ENCODE assay signal across 23 cellular contexts in genomic region chr19:5355693-5356092, GRCh38. TPM values are rescaled to one million over a fixed set of nuclear protein-coding genes. Genes with fewer than 3 reads are reported as not detected.
A peak's percentile ranks its signal among the peaks of the same experiment; 100 is the strongest.
DNase-seq lines count a peak whose midpoint lies in the region; ATAC-seq, FAIRE-seq and TF ChIP-seq lines count a peak whose summit lies in the region.
"Had no signal": no experiment of that assay in that cellular context is flagged by ENCODE, and none has a peak within 500 bp of the region (broad histone marks: within the 10 kb centered on the region; RNA-seq: fewer than 3 reads in every experiment).

No MANE protein-coding gene starts in this region.

- TF ChIP-seq POLR2A in HepG2 (IDR thresholded peaks at IDR 0.05; ENCODE audit: insufficient read depth in 1 of 2, low read depth in 2 of 2, low read length in 2 of 2) (no peak), right lobe of liver (IDR thresholded peaks at IDR 0.05) (no peak)

- H3K36me3 Mint-ChIP-seq in memory B cell: no peaks in the 10 kb centered on the region
- H3K36me3 Mint-ChIP-seq: CD8-positive, alpha-beta T cell had no signal

- in situ Hi-C loops in HepG2 (cut with HindIII; ENCODE audit: extremely low pct_ligation_motif_present, low pct_unique_long_range_greater_than_20kb): no loop called here

- POLR2A ChIA-PET in HepG2 (lab: Yijun Ruan, JAX) (no interaction called here), HEK293 (lab: Yijun Ruan, JAX) (interaction anchor here (0.6 kb wide), 1 partner anchor 42 kb away, joined by 8 read pairs; no protein-coding TSS in a partner anchor)

- no peak for ATAC-seq in HepG2
- ATAC-seq in right lobe of liver: no peak
- no peak for ATAC-seq in memory B cell (ENCODE audit: low read depth)
- no peak for ATAC-seq in right cardiac atrium
- ATAC-seq: CD8-positive, alpha-beta T cell; GM12878 had no signal

- DNase-seq in HepG2 (ENCODE audit: low spot score) (no peak), right lobe of liver (no peak), memory B cell (ENCODE audit: low spot score in 2 of 2) (no peak), right cardiac atrium (no peak), GM03348 (ENCODE audit: low spot score) (no peak), NCI-H1092 treated with DMSO at 0.1 percent for 48 hours (lab: John Stamatoyannopoulos, UW) (no peak)
- DNase-seq: AML-193; Caco-2; Calu3; CD4-positive, alpha-beta T cell; CD8-positive, alpha-beta T cell; DMS 273 treated with DMSO at 0.1 percent for 48 hours; DMS79 treated with DMSO at 0.1 percent for 48 hours; GF-D8 had no signal

- no peak for FAIRE-seq in HepG2 (lab: Jason Lieb, UNC)
- FAIRE-seq: A549, G401.6, GM12878, GM12892, GM18507 had no signal

- peaks cover 25% of the 10 kb centered on the region for H3K27me3 Mint-ChIP-seq in memory B cell

- H3K79me2 ChIP-seq in HepG2 (ENCODE audit: insufficient read depth, low read length): no peaks in the 10 kb centered on the region

- H3K27ac Mint-ChIP-seq in memory B cell: peak overlapping the region; percentile 22
- H3K27ac Mint-ChIP-seq: B cell; CD4-positive, alpha-beta T cell; CD8-positive, alpha-beta T cell had no signal

- H4K20me1 ChIP-seq in HepG2 (ENCODE audit: insufficient read depth, low read length): no peaks in the 10 kb centered on the region

- 49% methylated on average over 5 of the region's 5 CpGs for WGBS in HepG2 (ENCODE audit: low lambda C conversion rate)
- 35% methylated on average over 4 of the region's 5 CpGs for WGBS in right lobe of liver (ENCODE audit: insufficient coverage, low coverage, low lambda C conversion rate, missing lambda C conversion rate)
- 67% methylated on average over 5 of the region's 5 CpGs for WGBS in right cardiac atrium

- H3K4me3 Mint-ChIP-seq in memory B cell: no peak overlapping the region
- H3K4me3 Mint-ChIP-seq: B cell; CD4-positive, alpha-beta T cell; CD8-positive, alpha-beta T cell had no signal

- peaks cover 2% of the 10 kb centered on the region for H3K9me3 Mint-ChIP-seq in memory B cell
- H3K9me3 Mint-ChIP-seq: CD4-positive, alpha-beta T cell; CD8-positive, alpha-beta T cell had no signal

- TF ChIP-seq RAD21 in HepG2 (CRISPR knock-in tag; IDR thresholded peaks at IDR 0.05): no peak

- CTCF ChIA-PET in HepG2 (lab: Yijun Ruan, JAX; ENCODE audit: low intra/inter-chr PET ratio, low total read pairs) (no interaction called here), HEK293 (lab: Yijun Ruan, JAX) (interaction anchor here (0.6 kb wide), 2 partner anchors 66 to 85 kb away, joined by 4 to 5 read pairs; no protein-coding TSS in a partner anchor)

- H3K27ac ChIP-seq in HepG2 (ENCODE audit: extremely low read length, insufficient read depth, low read length) (no peak overlapping the region), right lobe of liver (no peak overlapping the region), HEK293 (ENCODE audit: extremely low read depth, low read depth, low read length) (no peak overlapping the region), right cardiac atrium (ENCODE audit: low read length) (no peak overlapping the region)
- H3K27ac ChIP-seq: 22Rv1, A549, C4-2B had no signal

- TF ChIP-seq EP300 in HepG2 (IDR thresholded peaks at IDR 0.05; ENCODE audit: low read depth in 2 of 2, low read length in 2 of 2) (no peak), HepG2 (CRISPR knock-in tag; IDR thresholded peaks at IDR 0.05; ENCODE audit: borderline replicate concordance) (no peak)

- TF ChIP-seq CTCF in HepG2 (CRISPR knock-in tag; IDR thresholded peaks at IDR 0.05): no peak
- no peak for TF ChIP-seq CTCF in right lobe of liver (IDR thresholded peaks at IDR 0.05)
- TF ChIP-seq CTCF in HEK293 (tag by site-specific recombination; IDR thresholded peaks at IDR 0.05): no peak

- intact Hi-C loops in HepG2 (cut with micrococcal nuclease; ENCODE audit: unreplicated experiment): loop anchor here (10.0 kb wide), 1 partner anchor 129 kb away; no protein-coding TSS in a partner anchor
- intact Hi-C loops in right lobe of liver (cut with DNase I): no loop called here
- intact Hi-C loops in right cardiac atrium (cut with DNase I): no loop called here

- no peaks in the 10 kb centered on the region for H3K9me3 ChIP-seq in HepG2 (ENCODE audit: low read length)
- H3K9me3 ChIP-seq in right lobe of liver: no peaks in the 10 kb centered on the region
- H3K9me3 ChIP-seq in HEK293 (ENCODE audit: control insufficient read depth, insufficient read depth, low read depth, low read length): no peaks in the 10 kb centered on the region
- H3K9me3 ChIP-seq in right cardiac atrium (ENCODE audit: control insufficient read depth, low read length): no peaks in the 10 kb centered on the region
- H3K9me3 ChIP-seq: A549, Caco-2 had no signal

- H3K4me3 ChIP-seq in HepG2 (replicated peaks in 1 of 3; ENCODE audit: insufficient read depth in 1 of 3, low read depth in 2 of 3, low read length in 3 of 3) (no peak overlapping the region), right lobe of liver (no peak overlapping the region), HEK293 (ENCODE audit: low read depth, low read length) (no peak overlapping the region), right cardiac atrium (ENCODE audit: low read length) (no peak overlapping the region)
- H3K4me3 ChIP-seq: A549, GM12878 had no signal

- H3K36me3 ChIP-seq in HepG2 (replicated peaks in 1 of 2; ENCODE audit: control insufficient read depth in 1 of 2, insufficient read depth in 2 of 2, low read length in 2 of 2) (no peaks in the 10 kb centered on the region), right lobe of liver (no peaks in the 10 kb centered on the region), HEK293 (ENCODE audit: control insufficient read depth in 2 of 2, insufficient read depth in 1 of 2, low read length in 2 of 2) (no peaks in the 10 kb centered on the region)

- H3K27me3 ChIP-seq in HepG2 (ENCODE audit: control insufficient read depth in 1 of 2, insufficient read depth in 2 of 2, low read length in 2 of 2) (peaks cover 0 to 1% of the 10 kb centered on the region in 2 experiments; a peak in 1 of 5 replicates), right lobe of liver (no peaks in the 10 kb centered on the region), right cardiac atrium (ENCODE audit: control insufficient read depth, insufficient read depth) (no peaks in the 10 kb centered on the region)

- H3K4me2 ChIP-seq in HepG2 (ENCODE audit: low read depth, low read length): peak overlapping the region; percentile 3; the same call in 1 of the 2 replicates
- H3K4me2 ChIP-seq: A549 had no signal

- peaks cover 24% of the 10 kb centered on the region for H3K4me1 ChIP-seq in HepG2 (ENCODE audit: insufficient read depth, low read length)
- H3K4me1 ChIP-seq in right lobe of liver: no peaks in the 10 kb centered on the region
- H3K4me1 ChIP-seq in HEK293 (ENCODE audit: control insufficient read depth, insufficient read depth, low read length): no peaks in the 10 kb centered on the region
- H3K4me1 ChIP-seq in right cardiac atrium (ENCODE audit: control insufficient read depth, insufficient read depth, low read length): no peaks in the 10 kb centered on the region
- H3K4me1 ChIP-seq: Caco-2 had no signal

- H3K9ac ChIP-seq in HepG2 (ENCODE audit: insufficient read depth, low read depth, low read length): no peak overlapping the region

- H2AFZ ChIP-seq in HepG2 (ENCODE audit: low read length): no peak overlapping the region

- no peaks in the 10 kb centered on the region for H3K4me1 Mint-ChIP-seq in memory B cell
- H3K4me1 Mint-ChIP-seq: B cell had no signal

- BruUV-seq in HepG2 (replicated peaks; lab: Mats Ljungman, UMichigan): no TSS peak

TF ChIP-seq in HepG2, 621 proteins besides CTCF, POLR2A, EP300 and RAD21:
- no peak for TF ChIP-seq ELF1 (CRISPR knock-in tag; IDR thresholded peaks at IDR 0.05)
- TF ChIP-seq ZNF292 (CRISPR knock-in tag; IDR thresholded peaks at IDR 0.05; ENCODE audit: borderline replicate concordance, low read depth): no peak
- no peak for TF ChIP-seq ZNF629 (CRISPR knock-in tag; conservative IDR thresholded peaks at IDR 0.05)
- TF ChIP-seq NAIF1 (CRISPR knock-in tag; IDR thresholded peaks at IDR 0.05; ENCODE audit: borderline replicate concordance): no peak
TF ChIP-seq in HepG2: peak in this region for 0.

RNA-seq across cellular contexts. Expression of gene PTPRS, which starts 15.1 kb away (rescaled TPM):
- 21.3 and 32.7 TPM in 2 replicates for total RNA-seq in HepG2 (2016; rRNA removed; fragmentation: Illumina TruSeq; extraction: Trizol)
- 8.8 and 10.2 TPM in 2 replicates for total RNA-seq in HepG2 (2016; cell fraction: cytosol; rRNA removed; fragmentation: Illumina TruSeq; extraction: Trizol; ENCODE audit: low read depth)
- 17.7 and 32.1 TPM in 2 replicates for total RNA-seq in HepG2 (2016; cell fraction: insoluble cytoplasmic fraction; rRNA removed; fragmentation: Illumina TruSeq; extraction: Trizol)
- 21.8 and 23.0 TPM in 2 replicates for total RNA-seq in HepG2 (2016; cell fraction: membrane; rRNA removed; fragmentation: Illumina TruSeq; extraction: Trizol)
- 57.4 and 62.6 TPM in 2 replicates for total RNA-seq in HepG2 (2016; cell fraction: nucleus; rRNA removed; fragmentation: Illumina TruSeq; extraction: Trizol)
- 43.9 and 63.5 TPM in 2 replicates for polyA plus RNA-seq in HepG2 (2011; rRNA removed)
- 36.8 and 40.6 TPM in 2 replicates for polyA plus RNA-seq in HepG2 (2011; cell fraction: cytosol; rRNA removed)
- polyA plus RNA-seq in HepG2 (2011; cell fraction: nucleus; rRNA removed): 194 and 221 TPM in 2 replicates
- 24.6 and 49.4 TPM in 2 replicates for polyA plus RNA-seq in HepG2 (2012)
- polyA plus RNA-seq in HepG2 (2016; cell fraction: cytosol; fragmentation: Illumina TruSeq; extraction: Trizol; ENCODE audit: low read depth): 4.6 and 4.7 TPM in 2 replicates
- 8.4 and 10.5 TPM in 2 replicates for polyA plus RNA-seq in HepG2 (2016; cell fraction: insoluble cytoplasmic fraction; fragmentation: Illumina TruSeq; extraction: Trizol; ENCODE audit: low read depth)
- 5.1 and 5.2 TPM in 2 replicates for polyA plus RNA-seq in HepG2 (2016; cell fraction: membrane; fragmentation: Illumina TruSeq; extraction: Trizol; ENCODE audit: low read depth)
- 68.7 and 77.5 TPM in 2 replicates for polyA plus RNA-seq in HepG2 (2016; cell fraction: nucleus; fragmentation: Illumina TruSeq; extraction: Trizol; ENCODE audit: insufficient read depth, low read depth)
- polyA minus RNA-seq in HepG2 (2011; rRNA and poly(A)+ RNA removed; ENCODE audit: low replicate concordance): 65.7 and 175 TPM in 2 replicates
- 79.6 and 103 TPM in 2 replicates for polyA minus RNA-seq in HepG2 (2011; cell fraction: cytosol; rRNA and poly(A)+ RNA removed)
- 55.6 and 71.9 TPM in 2 replicates for polyA minus RNA-seq in HepG2 (2011; cell fraction: nucleus; rRNA and poly(A)+ RNA removed)
- total RNA-seq in right lobe of liver: 10 to 100 TPM in 5 of 6 experiments, 1 to 10 TPM in 1; 6.1 to 39.9 (median 22.1) TPM
- total RNA-seq in right cardiac atrium: 100 to 1,000 TPM; 122 to 153 (median 126) TPM
- polyA plus RNA-seq in right cardiac atrium: 31.9 TPM
